ENCODE assay signal across 1 cellular context in the genomic region with DNA sequence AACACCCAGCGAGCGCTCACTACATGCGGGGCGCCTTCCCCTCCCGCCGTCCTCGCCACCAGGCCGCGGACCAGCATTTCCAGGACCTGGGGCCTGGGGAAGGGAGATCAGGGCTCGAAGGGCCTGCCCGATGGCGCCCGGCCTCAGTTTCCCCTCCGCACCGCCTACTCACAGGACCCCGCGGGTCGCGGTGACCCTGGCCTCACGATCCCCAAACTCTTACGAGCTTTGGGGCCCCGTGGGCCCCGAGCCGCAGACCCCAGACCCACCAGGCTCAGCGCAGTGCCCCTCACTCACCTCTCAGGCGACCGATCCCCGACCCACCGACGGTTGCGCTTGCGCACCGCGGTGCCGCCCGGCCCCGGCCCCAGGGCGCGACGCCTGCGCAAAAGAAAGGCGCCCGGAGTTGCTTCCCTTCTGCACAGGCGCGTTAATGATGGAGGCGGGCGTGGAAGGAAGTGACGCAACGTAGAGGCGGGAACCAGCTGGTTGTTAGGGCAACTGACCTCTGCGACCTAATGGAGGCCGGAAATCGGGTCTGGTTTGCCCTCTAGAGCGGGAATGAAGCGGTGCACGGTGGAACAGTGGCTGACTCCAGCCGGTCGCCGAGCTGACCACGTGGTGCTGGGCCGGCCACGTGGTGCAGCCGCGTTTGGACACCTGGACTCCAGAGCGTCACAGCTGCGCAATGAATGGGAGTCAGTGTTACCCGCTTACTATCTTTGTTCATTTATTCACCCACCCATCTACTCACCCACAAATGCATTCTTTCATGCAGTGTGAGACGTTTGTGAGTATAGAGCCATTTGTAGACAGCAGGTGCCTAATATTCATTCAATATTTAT.
TF ChIP-seq lines count a peak whose summit lies in the region.

A gene with protein sequence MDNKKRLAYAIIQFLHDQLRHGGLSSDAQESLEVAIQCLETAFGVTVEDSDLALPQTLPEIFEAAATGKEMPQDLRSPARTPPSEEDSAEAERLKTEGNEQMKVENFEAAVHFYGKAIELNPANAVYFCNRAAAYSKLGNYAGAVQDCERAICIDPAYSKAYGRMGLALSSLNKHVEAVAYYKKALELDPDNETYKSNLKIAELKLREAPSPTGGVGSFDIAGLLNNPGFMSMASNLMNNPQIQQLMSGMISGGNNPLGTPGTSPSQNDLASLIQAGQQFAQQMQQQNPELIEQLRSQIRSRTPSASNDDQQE (minus strand): TSS at position 338 of the 845 bp plus-strand sequence. CDS start 14,205 bp downstream, outside the sequence.

TF ChIP-seq in liver, 16 proteins besides CTCF, POLR2A, EP300 and RAD21 (continued from another document):
- TF ChIP-seq, protein P1, sequence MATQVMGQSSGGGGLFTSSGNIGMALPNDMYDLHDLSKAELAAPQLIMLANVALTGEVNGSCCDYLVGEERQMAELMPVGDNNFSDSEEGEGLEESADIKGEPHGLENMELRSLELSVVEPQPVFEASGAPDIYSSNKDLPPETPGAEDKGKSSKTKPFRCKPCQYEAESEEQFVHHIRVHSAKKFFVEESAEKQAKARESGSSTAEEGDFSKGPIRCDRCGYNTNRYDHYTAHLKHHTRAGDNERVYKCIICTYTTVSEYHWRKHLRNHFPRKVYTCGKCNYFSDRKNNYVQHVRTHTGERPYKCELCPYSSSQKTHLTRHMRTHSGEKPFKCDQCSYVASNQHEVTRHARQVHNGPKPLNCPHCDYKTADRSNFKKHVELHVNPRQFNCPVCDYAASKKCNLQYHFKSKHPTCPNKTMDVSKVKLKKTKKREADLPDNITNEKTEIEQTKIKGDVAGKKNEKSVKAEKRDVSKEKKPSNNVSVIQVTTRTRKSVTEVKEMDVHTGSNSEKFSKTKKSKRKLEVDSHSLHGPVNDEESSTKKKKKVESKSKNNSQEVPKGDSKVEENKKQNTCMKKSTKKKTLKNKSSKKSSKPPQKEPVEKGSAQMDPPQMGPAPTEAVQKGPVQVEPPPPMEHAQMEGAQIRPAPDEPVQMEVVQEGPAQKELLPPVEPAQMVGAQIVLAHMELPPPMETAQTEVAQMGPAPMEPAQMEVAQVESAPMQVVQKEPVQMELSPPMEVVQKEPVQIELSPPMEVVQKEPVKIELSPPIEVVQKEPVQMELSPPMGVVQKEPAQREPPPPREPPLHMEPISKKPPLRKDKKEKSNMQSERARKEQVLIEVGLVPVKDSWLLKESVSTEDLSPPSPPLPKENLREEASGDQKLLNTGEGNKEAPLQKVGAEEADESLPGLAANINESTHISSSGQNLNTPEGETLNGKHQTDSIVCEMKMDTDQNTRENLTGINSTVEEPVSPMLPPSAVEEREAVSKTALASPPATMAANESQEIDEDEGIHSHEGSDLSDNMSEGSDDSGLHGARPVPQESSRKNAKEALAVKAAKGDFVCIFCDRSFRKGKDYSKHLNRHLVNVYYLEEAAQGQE (IDR thresholded peaks at IDR 0.05): peak; percentile 59
- TF ChIP-seq, protein P2, sequence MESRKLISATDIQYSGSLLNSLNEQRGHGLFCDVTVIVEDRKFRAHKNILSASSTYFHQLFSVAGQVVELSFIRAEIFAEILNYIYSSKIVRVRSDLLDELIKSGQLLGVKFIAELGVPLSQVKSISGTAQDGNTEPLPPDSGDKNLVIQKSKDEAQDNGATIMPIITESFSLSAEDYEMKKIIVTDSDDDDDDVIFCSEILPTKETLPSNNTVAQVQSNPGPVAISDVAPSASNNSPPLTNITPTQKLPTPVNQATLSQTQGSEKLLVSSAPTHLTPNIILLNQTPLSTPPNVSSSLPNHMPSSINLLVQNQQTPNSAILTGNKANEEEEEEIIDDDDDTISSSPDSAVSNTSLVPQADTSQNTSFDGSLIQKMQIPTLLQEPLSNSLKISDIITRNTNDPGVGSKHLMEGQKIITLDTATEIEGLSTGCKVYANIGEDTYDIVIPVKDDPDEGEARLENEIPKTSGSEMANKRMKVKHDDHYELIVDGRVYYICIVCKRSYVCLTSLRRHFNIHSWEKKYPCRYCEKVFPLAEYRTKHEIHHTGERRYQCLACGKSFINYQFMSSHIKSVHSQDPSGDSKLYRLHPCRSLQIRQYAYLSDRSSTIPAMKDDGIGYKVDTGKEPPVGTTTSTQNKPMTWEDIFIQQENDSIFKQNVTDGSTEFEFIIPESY (IDR thresholded peaks at IDR 0.05): peak; percentile 53
- TF ChIP-seq HNF4G (IDR thresholded peaks at IDR 0.05): no peak
- peak; percentile 97 for TF ChIP-seq NR2F2 (IDR thresholded peaks at IDR 0.05)
- TF ChIP-seq, protein P3, sequence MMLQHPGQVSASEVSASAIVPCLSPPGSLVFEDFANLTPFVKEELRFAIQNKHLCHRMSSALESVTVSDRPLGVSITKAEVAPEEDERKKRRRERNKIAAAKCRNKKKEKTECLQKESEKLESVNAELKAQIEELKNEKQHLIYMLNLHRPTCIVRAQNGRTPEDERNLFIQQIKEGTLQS (IDR thresholded peaks at IDR 0.05): peak; percentile 68
- TF ChIP-seq FOXA2 (IDR thresholded peaks at IDR 0.05): peak; percentile 20
- TF ChIP-seq EGR1 (IDR thresholded peaks at IDR 0.05; ENCODE audit: low read depth in 2 of 2): peak in 1 of 2 donors; percentile 45
- TF ChIP-seq RXRA (IDR thresholded peaks at IDR 0.05): peak; percentile 80 to 81
- peak; percentile 50 to 74 for TF ChIP-seq HNF4A (conservative IDR thresholded peaks at IDR 0.05)
- peak; percentile 87 to 97 for TF ChIP-seq GABPA (IDR thresholded peaks at IDR 0.05 in 1 of 2, conservative IDR thresholded peaks at IDR 0.05 in 1 of 2)
- TF ChIP-seq FOXA1 (IDR thresholded peaks at IDR 0.05): no peak
- TF ChIP-seq YY1 (IDR thresholded peaks at IDR 0.05): peak; percentile 97
- TF ChIP-seq, protein P4, sequence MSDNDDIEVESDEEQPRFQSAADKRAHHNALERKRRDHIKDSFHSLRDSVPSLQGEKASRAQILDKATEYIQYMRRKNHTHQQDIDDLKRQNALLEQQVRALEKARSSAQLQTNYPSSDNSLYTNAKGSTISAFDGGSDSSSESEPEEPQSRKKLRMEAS (IDR thresholded peaks at IDR 0.05): peak; percentile 94
- TF ChIP-seq JUND (IDR thresholded peaks at IDR 0.05): no peak
- peak; percentile 80 for TF ChIP-seq SP1 (IDR thresholded peaks at IDR 0.05)
